Comparison of ENCODE assay signal across 8 cellular contexts in genomic region chr9:2016411-2017208, GRCh38. TPM values are rescaled to one million over a fixed set of nuclear protein-coding genes. Genes with fewer than 3 reads are reported as not detected.
DNase-seq lines count a peak whose midpoint lies in the region; ATAC-seq, FAIRE-seq and TF ChIP-seq lines count a peak whose summit lies in the region.

No MANE protein-coding gene starts in this region.

- peaks cover 33% of the 10 kb centered on the region for H3K4me1 Mint-ChIP-seq in WTC11

- H3K36me3 ChIP-seq in kidney (ENCODE audit: control insufficient read depth in 1 of 2, insufficient read depth in 2 of 2, low read length in 2 of 2), result no peaks in the 10 kb centered on the region

- intact Hi-C loops in kidney (cut with DNase I), result no loop called here

- H3K4me3 ChIP-seq in kidney (ENCODE audit: low read length in 2 of 2), result peak overlapping the region; percentile 71 to 89

- POLR2A ChIA-PET in WTC11 (lab: Charles Lee), result no interaction called here

- FAIRE-seq in kidney (lab: Jason Lieb, UNC), result no peak

- H3K9me3 Mint-ChIP-seq in WTC11, result no peaks in the 10 kb centered on the region

- H3K9ac ChIP-seq in kidney (ENCODE audit: low read length in 2 of 2), result peak overlapping the region; percentile 89 to 97

- DNase-seq in NCI-H2081 (lab: John Stamatoyannopoulos, UW) (peak; percentile 34 to 54), NCI-H2081 treated with DMSO at 0.1 percent for 48 hours (lab: John Stamatoyannopoulos, UW) (no peak), NCI-H146 (lab: John Stamatoyannopoulos, UW) (peak; percentile 56), WTC11 (ENCODE audit: low spot score) (peak; percentile 61), kidney (peak; percentile 94), NCI-H2107 treated with DMSO at 0.1 percent for 48 hours (lab: John Stamatoyannopoulos, UW; ENCODE audit: unreplicated experiment) (no peak)
- peak; percentile 51 for DNase-seq in central memory CD4-positive, alpha-beta T cell
- DNase-seq in stimulated activated CD4-positive, alpha-beta T cell treated with anti-CD3 and anti-CD28 coated beads, Interleukin-12 subunit alpha, Interleukin-12 subunit beta, amount 100 ng/mL, for 4 hours, result peak; percentile 58

- no peaks in the 10 kb centered on the region for H3K36me3 Mint-ChIP-seq in WTC11

- 0 out of 2 replicates have a peak overlapping the region, but pooled peaks have one; percentile 70 for H3K27ac Mint-ChIP-seq in WTC11

- CTCF ChIA-PET in WTC11 (lab: Charles Lee), result no interaction called here

- TF ChIP-seq CTCF in WTC11 (IDR thresholded peaks at IDR 0.05), result no peak
- TF ChIP-seq CTCF in kidney (IDR thresholded peaks at IDR 0.05; ENCODE audit: borderline replicate concordance, extremely low read depth, insufficient read depth), result no peak

- H3K27ac ChIP-seq in kidney (ENCODE audit: low read depth in 2 of 2, low read length in 2 of 2), result peak overlapping the region; percentile 96 to 97

- H3K4me1 ChIP-seq in kidney (ENCODE audit: control insufficient read depth in 1 of 2, insufficient read depth in 1 of 2, low read depth in 1 of 2, low read length in 2 of 2), result peaks cover 14 to 15% of the 10 kb centered on the region in 2 donors

- ATAC-seq in WTC11, result peak; percentile 14

- H3K9me3 ChIP-seq in kidney (ENCODE audit: control insufficient read depth in 1 of 2, low read length in 2 of 2), result no peaks in the 10 kb centered on the region

- peak overlapping the region; percentile 87 for H3K4me3 Mint-ChIP-seq in WTC11

- peaks cover 78% of the 10 kb centered on the region for H3K27me3 Mint-ChIP-seq in WTC11 (ENCODE audit: low read depth)

TF ChIP-seq in WTC11, 78 proteins besides CTCF, POLR2A, EP300 and RAD21:
- TF ChIP-seq ZBTB43 (CRISPR knock-in tag; IDR thresholded peaks at IDR 0.05) (peak; percentile 50; the same call in 1 of the 2 replicates), ZNF317 (CRISPR knock-in tag; IDR thresholded peaks at IDR 0.05; ENCODE audit: borderline replicate concordance, low read depth) (no peak), FOXP1 (CRISPR knock-in tag; IDR thresholded peaks at IDR 0.05; ENCODE audit: borderline replicate concordance) (no peak), GABPB1 (CRISPR knock-in tag; IDR thresholded peaks at IDR 0.05) (0 out of 2 replicates have a peak, but pooled peaks have one; percentile 11), RORB (CRISPR knock-in tag; IDR thresholded peaks at IDR 0.05) (no peak), JAZF1 (CRISPR knock-in tag; IDR thresholded peaks at IDR 0.05) (no peak), JUN (CRISPR knock-in tag; IDR thresholded peaks at IDR 0.05) (no peak), NFYB (CRISPR knock-in tag; conservative IDR thresholded peaks at IDR 0.05; ENCODE audit: low read depth) (no peak), FOXK1 (CRISPR knock-in tag; IDR thresholded peaks at IDR 0.05) (no peak), E2F1 (CRISPR knock-in tag; IDR thresholded peaks at IDR 0.05) (0 out of 2 replicates have a peak, but pooled peaks have one; percentile 24)
- TF ChIP-seq, protein P1, sequence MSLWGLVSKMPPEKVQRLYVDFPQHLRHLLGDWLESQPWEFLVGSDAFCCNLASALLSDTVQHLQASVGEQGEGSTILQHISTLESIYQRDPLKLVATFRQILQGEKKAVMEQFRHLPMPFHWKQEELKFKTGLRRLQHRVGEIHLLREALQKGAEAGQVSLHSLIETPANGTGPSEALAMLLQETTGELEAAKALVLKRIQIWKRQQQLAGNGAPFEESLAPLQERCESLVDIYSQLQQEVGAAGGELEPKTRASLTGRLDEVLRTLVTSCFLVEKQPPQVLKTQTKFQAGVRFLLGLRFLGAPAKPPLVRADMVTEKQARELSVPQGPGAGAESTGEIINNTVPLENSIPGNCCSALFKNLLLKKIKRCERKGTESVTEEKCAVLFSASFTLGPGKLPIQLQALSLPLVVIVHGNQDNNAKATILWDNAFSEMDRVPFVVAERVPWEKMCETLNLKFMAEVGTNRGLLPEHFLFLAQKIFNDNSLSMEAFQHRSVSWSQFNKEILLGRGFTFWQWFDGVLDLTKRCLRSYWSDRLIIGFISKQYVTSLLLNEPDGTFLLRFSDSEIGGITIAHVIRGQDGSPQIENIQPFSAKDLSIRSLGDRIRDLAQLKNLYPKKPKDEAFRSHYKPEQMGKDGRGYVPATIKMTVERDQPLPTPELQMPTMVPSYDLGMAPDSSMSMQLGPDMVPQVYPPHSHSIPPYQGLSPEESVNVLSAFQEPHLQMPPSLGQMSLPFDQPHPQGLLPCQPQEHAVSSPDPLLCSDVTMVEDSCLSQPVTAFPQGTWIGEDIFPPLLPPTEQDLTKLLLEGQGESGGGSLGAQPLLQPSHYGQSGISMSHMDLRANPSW (CRISPR knock-in tag; conservative IDR thresholded peaks at IDR 0.05; ENCODE audit: low read depth), result no peak

RNA-seq across cellular contexts. Expression of gene SMARCA2, which starts 1.5 kb away (rescaled TPM):
- total RNA-seq in WTC11 (2021) (15.7 to 20.3 TPM (median 17.2 TPM) in 3 replicates), kidney (189 TPM)
- 54.3 TPM for polyA plus RNA-seq in kidney (ENCODE audit: insufficient read depth, low read depth, low replicate concordance)

Comparison
In these comparisons a context has a peak if more than half of its experiments do, and no peak if none do; other contexts are left out.
1. DNase-seq: peak in NCI-H2081 (2 of 2), NCI-H146 (single experiment), WTC11 (single experiment), central memory CD4-positive, alpha-beta T cell (single experiment), kidney (single experiment) and stimulated activated CD4-positive, alpha-beta T cell treated with anti-CD3 and anti-CD28 coated beads, Interleukin-12 subunit alpha, Interleukin-12 subunit beta, amount 100 ng/mL, for 4 hours (single experiment); none in NCI-H2081 treated with DMSO at 0.1 percent for 48 hours (single experiment) and NCI-H2107 treated with DMSO at 0.1 percent for 48 hours (single experiment).